ENCODE assay signal across 24 cellular contexts in the genomic region with DNA sequence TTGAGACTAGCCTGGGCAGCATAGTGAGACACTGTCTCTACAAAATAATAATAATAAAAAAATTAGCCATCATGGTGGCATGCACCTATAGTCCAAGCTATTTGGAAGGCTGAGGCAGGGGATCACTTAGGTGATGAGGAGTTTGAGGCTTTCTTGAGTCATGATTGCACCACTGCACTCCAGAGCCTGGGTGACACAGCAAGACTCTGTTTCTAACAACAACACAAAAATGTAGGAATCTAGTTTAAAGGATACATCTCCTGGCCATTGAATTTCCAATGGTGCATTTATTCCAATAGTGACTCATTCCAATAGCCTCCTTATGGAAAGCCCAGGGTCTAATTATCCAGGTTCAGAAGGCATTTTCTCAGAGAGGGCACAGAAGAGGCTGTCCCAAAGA.
"Had no signal": no experiment of that assay in that cellular context is flagged by ENCODE, and none has a peak within 500 bp of the region (broad histone marks: within the 10 kb centered on the region; RNA-seq: fewer than 3 reads in every experiment).

No MANE protein-coding gene starts in this region.

- DNase-seq: cerebellar nuclear complex; colonic mucosa; dermis blood vessel endothelial cell; foreskin keratinocyte; head of caudate nucleus; nucleus accumbens; pancreas; retina; spleen; stimulated activated CD4-positive, alpha-beta T cell treated with anti-CD3 and anti-CD28 coated beads, Interleukin-15, amount 100 ng/mL, for 24 hours; stimulated activated CD4-positive, alpha-beta T cell treated with anti-CD3 and anti-CD28 coated beads, Interleukin-1b, Interleukin-23, amount 100 ng/mL, for 48 hours; stimulated activated CD4-positive, alpha-beta T cell treated with anti-CD3 and anti-CD28 coated beads, Interleukin-4, amount 100 ng/mL, for 24 hours; stimulated activated naive CD8-positive, alpha-beta T cell treated with anti-CD3 and anti-CD28 coated beads, Interleukin-15, amount 100 ng/mL, for 72 hours; substantia nigra; upper lobe of left lung; uterus had no signal

- H3K27ac ChIP-seq: colonic mucosa, foreskin keratinocyte, hepatocyte, neural progenitor cell, pancreas, spleen, upper lobe of left lung, uterus had no signal

- FAIRE-seq: pancreas had no signal

- H3K9ac ChIP-seq: neural progenitor cell had no signal

- H3K9me3 ChIP-seq: colonic mucosa, pancreas, uterus had no signal

- H2AFZ ChIP-seq: hepatocyte, neural progenitor cell had no signal

- H3K4me3 ChIP-seq: colonic mucosa, hepatocyte, neural progenitor cell, pancreas, spleen, upper lobe of left lung, uterus had no signal

- H3K4me1 Mint-ChIP-seq: mesothelial cell of epicardium; stimulated activated memory B cell treated with anti-CD40 and anti-IgM and Interleukin-4, amounts not matched to agents 10 μg/mL and 1 μg/mL and 100 μg/mL, for 72 hours; stimulated activated naive CD8-positive, alpha-beta T cell treated with anti-CD3 and anti-CD28 coated beads, Interleukin-15, amount 100 ng/mL, for 72 hours had no signal

- H3K36me3 Mint-ChIP-seq: neural progenitor cell had no signal

- H3K27ac Mint-ChIP-seq: mesothelial cell of epicardium; natural killer cell treated with Interleukin-12 subunit alpha and Interleukin-12 subunit beta and Interleukin-15 and Interleukin-18, amount 100 ng/mL, for 72 hours; neural progenitor cell; progenitor cell of endocrine pancreas; stimulated activated memory B cell treated with anti-CD40 and anti-IgM and Interleukin-4, amounts not matched to agents 10 μg/mL and 1 μg/mL and 100 μg/mL, for 72 hours; stimulated activated naive CD8-positive, alpha-beta T cell treated with anti-CD3 and anti-CD28 coated beads, Interleukin-15, amount 100 ng/mL, for 72 hours had no signal

- H3K4me3 Mint-ChIP-seq: mesothelial cell of epicardium; natural killer cell treated with Interleukin-12 subunit alpha and Interleukin-12 subunit beta and Interleukin-15 and Interleukin-18, amount 100 ng/mL, for 72 hours; neural progenitor cell; stimulated activated memory B cell treated with anti-CD40 and anti-IgM and Interleukin-4, amounts not matched to agents 10 μg/mL and 1 μg/mL and 100 μg/mL, for 72 hours; stimulated activated naive CD8-positive, alpha-beta T cell treated with anti-CD3 and anti-CD28 coated beads, Interleukin-15, amount 100 ng/mL, for 72 hours had no signal

- H3K79me2 ChIP-seq: hepatocyte had no signal

- ATAC-seq: foreskin keratinocyte; left lobe of liver; natural killer cell treated with Interleukin-12 subunit alpha and Interleukin-12 subunit beta and Interleukin-15 and Interleukin-18, amount 100 ng/mL, for 72 hours; pancreas; sciatic nerve; stimulated activated memory B cell treated with anti-CD40 and anti-IgM and Interleukin-4, amounts not matched to agents 10 μg/mL and 1 μg/mL and 100 μg/mL, for 72 hours; stimulated activated naive CD8-positive, alpha-beta T cell treated with anti-CD3 and anti-CD28 coated beads, Interleukin-15, amount 100 ng/mL, for 72 hours had no signal

- H3K27me3 Mint-ChIP-seq: natural killer cell treated with Interleukin-12 subunit alpha and Interleukin-12 subunit beta and Interleukin-15 and Interleukin-18, amount 100 ng/mL, for 72 hours; progenitor cell of endocrine pancreas; stimulated activated memory B cell treated with anti-CD40 and anti-IgM and Interleukin-4, amounts not matched to agents 10 μg/mL and 1 μg/mL and 100 μg/mL, for 72 hours; stimulated activated naive CD8-positive, alpha-beta T cell treated with anti-CD3 and anti-CD28 coated beads, Interleukin-15, amount 100 ng/mL, for 72 hours had no signal

- H3K4me1 ChIP-seq: colonic mucosa, foreskin keratinocyte, neural progenitor cell, pancreas, spleen, uterus had no signal

- H3K36me3 ChIP-seq: colonic mucosa, pancreas, spleen, upper lobe of left lung, uterus had no signal

- H3K4me2 ChIP-seq: hepatocyte, neural progenitor cell had no signal

- H3K9me3 Mint-ChIP-seq: natural killer cell treated with Interleukin-12 subunit alpha and Interleukin-12 subunit beta and Interleukin-15 and Interleukin-18, amount 100 ng/mL, for 72 hours had no signal

- H3K27me3 ChIP-seq: colonic mucosa, foreskin keratinocyte, hepatocyte, neural progenitor cell, pancreas, spleen, upper lobe of left lung, uterus had no signal
